21 cellular contexts compared by ENCODE assay signal in genomic region chr16:78286076-78286475, GRCh38.
DNase-seq lines count a peak whose midpoint lies in the region; ATAC-seq and FAIRE-seq lines count a peak whose summit lies in the region.
"Had no signal": no experiment of that assay in that cellular context is flagged by ENCODE, and none has a peak within 500 bp of the region (broad histone marks: within the 10 kb centered on the region; RNA-seq: fewer than 3 reads in every experiment).

No MANE protein-coding gene starts in this region.

- H3K36me3 ChIP-seq in SK-N-MC (ENCODE audit: insufficient read depth, low read length) = no peaks in the 10 kb centered on the region
- H3K36me3 ChIP-seq: BLaER1 had no signal

- H3K9ac ChIP-seq in SK-N-MC (ENCODE audit: insufficient read length) = no peak overlapping the region
- H3K9ac ChIP-seq: BLaER1 had no signal

- H3K4me3 ChIP-seq in SK-N-MC = peak overlapping the region; percentile 36; the same call in 1 of the 2 replicates
- H3K4me3 ChIP-seq: BLaER1, GM23338 had no signal

- peak; percentile 92 for FAIRE-seq in islet of Langerhans (lab: Jason Lieb, UNC)
- FAIRE-seq: GM12892, GM18507, H54, HTR-8/SVneo had no signal

- ATAC-seq in HG02610 (IDR thresholded peaks at IDR 0.05; ENCODE audit: unreplicated experiment) = no peak
- ATAC-seq: GM23338 had no signal

- H3K9me3 ChIP-seq in SK-N-MC (ENCODE audit: low read depth, low read length) = no peaks in the 10 kb centered on the region
- H3K9me3 ChIP-seq: BLaER1 had no signal

- peak overlapping the region; percentile 68; the same call in 1 of the 2 replicates for H3K27ac ChIP-seq in SK-N-MC
- H3K27ac ChIP-seq: BLaER1 had no signal

- DNase-seq in DMS 273 treated with DMSO at 0.1 percent for 48 hours (lab: John Stamatoyannopoulos, UW) (peak; percentile 28), NCI-H1694 treated with DMSO at 0.1 percent for 48 hours (lab: John Stamatoyannopoulos, UW) (peak; percentile 79), SK-N-MC (ENCODE audit: low read depth, low spot score) (no peak), NCI-H146 treated with DMSO at 0.1 percent for 48 hours (lab: John Stamatoyannopoulos, UW; ENCODE audit: unreplicated experiment) (no peak), dedifferentiated amniotic fluid mesenchymal stem cell (ENCODE audit: extremely low spot score) (no peak)
- DNase-seq in activated CD4-positive, alpha-beta T cell treated with anti-CD3 and anti-CD28 coated beads, Interleukin-2, amount 50 U/mL, for 4 hours = no peak
- DNase-seq: 8988T; Calu3; CD4-positive, alpha-beta memory T cell; GDM1; HCEC 1CT; HFFc6; IMR-90 had no signal

Comparison
In these comparisons a context has a peak if more than half of its experiments do, and no peak if none do; other contexts are left out.
1. DNase-seq: peak in DMS 273 treated with DMSO at 0.1 percent for 48 hours (single experiment) and NCI-H1694 treated with DMSO at 0.1 percent for 48 hours (single experiment); none in SK-N-MC (single experiment), NCI-H146 treated with DMSO at 0.1 percent for 48 hours (single experiment), activated CD4-positive, alpha-beta T cell treated with anti-CD3 and anti-CD28 coated beads, Interleukin-2, amount 50 U/mL, for 4 hours (0 of 2) and dedifferentiated amniotic fluid mesenchymal stem cell (single experiment).